In genomic region chr6:166307981-166308768, GRCh38 we compare ENCODE assay signal across 8 cellular contexts. TPM values are rescaled to one million over a fixed set of nuclear protein-coding genes. Genes with fewer than 3 reads are reported as not detected.
DNase-seq lines count a peak whose midpoint lies in the region; ATAC-seq and TF ChIP-seq lines count a peak whose summit lies in the region.

A gene with protein sequence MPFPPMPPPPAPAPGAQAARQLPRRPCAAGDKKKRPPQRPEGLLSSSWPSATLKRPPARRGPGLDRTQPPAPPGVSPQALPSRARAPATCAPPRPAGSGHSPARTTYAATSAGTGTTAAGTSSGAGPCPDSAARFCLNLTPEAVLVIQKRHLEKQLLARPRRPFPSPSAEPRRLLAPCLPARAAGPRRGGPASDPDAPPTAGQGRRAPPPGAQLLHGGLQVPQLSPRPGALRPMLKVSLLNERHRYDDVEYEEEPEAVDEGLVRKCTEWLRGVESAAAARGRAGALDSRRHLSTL (minus strand): TSS chr6:166308392. CDS start chr6:166308142, 250 bp downstream.

- H3K27me3 Mint-ChIP-seq in chondrocyte (ENCODE audit: low read depth): peaks cover 26% of the 10 kb centered on the region
- H3K27me3 Mint-ChIP-seq in memory B cell: peaks cover 4% of the 10 kb centered on the region

- peaks cover 0 to 60% of the 10 kb centered on the region in 2 donors for H3K27me3 ChIP-seq in tibial nerve

- H3K36me3 ChIP-seq in tibial nerve: no peaks in the 10 kb centered on the region

- H3K4me3 ChIP-seq in GM12864 (ENCODE audit: low read depth, low read length): peak within 1 kb of the TSS; percentile 63
- H3K4me3 ChIP-seq in tibial nerve: peak within 1 kb of the TSS; percentile 19 to 53 (median 30)

- H3K27ac Mint-ChIP-seq in chondrocyte (ENCODE audit: unreplicated experiment): no peak within 1 kb of the TSS
- H3K27ac Mint-ChIP-seq in memory B cell: no peak within 1 kb of the TSS

- no peak for DNase-seq in GM12864 (ENCODE audit: low read depth)
- DNase-seq in NCI-H1092 treated with DMSO at 0.1 percent for 48 hours (lab: John Stamatoyannopoulos, UW): peak; percentile 62
- no peak for DNase-seq in chondrocyte (ENCODE audit: low spot score)
- peak; percentile 17 to 48 for DNase-seq in memory B cell (ENCODE audit: low spot score in 2 of 2)
- no peak for DNase-seq in tibial nerve (ENCODE audit: low spot score in 2 of 2)
- DNase-seq in NCI-H446 treated with DMSO at 0.1 percent for 48 hours (lab: John Stamatoyannopoulos, UW): no peak

- H3K4me3 Mint-ChIP-seq in chondrocyte (ENCODE audit: unreplicated experiment): peak within 1 kb of the TSS; percentile 55
- H3K4me3 Mint-ChIP-seq in memory B cell: peak within 1 kb of the TSS; percentile 79

- H3K9me3 ChIP-seq in tibial nerve: no peaks in the 10 kb centered on the region

- peaks cover 0 to 23% (median 12%) of the 10 kb centered on the region in 4 donors for H3K4me1 ChIP-seq in tibial nerve

- TF ChIP-seq POLR2A in tibial nerve (IDR thresholded peaks at IDR 0.05): no peak

- ATAC-seq in GM21390 (IDR thresholded peaks at IDR 0.05; ENCODE audit: unreplicated experiment): peak; percentile 47
- peak; percentile 60 for ATAC-seq in memory B cell (ENCODE audit: low read depth)
- ATAC-seq in GM18870 (IDR thresholded peaks at IDR 0.05; ENCODE audit: unreplicated experiment): no peak

- H3K4me1 Mint-ChIP-seq in chondrocyte (ENCODE audit: low read depth) (peaks cover 7% of the 10 kb centered on the region), memory B cell (peaks cover 5% of the 10 kb centered on the region)

- H3K27ac ChIP-seq in tibial nerve: no peak within 1 kb of the TSS

- WGBS in tibial nerve, 2 donors: 1 to 2% methylated on average over 20 to 48 of the region's 78 CpGs

- TF ChIP-seq CTCF in GM12864 (IDR thresholded peaks at IDR 0.05; ENCODE audit: low read depth, low read length, missing control alignments) (no peak), chondrocyte (IDR thresholded peaks at IDR 0.05) (no peak), tibial nerve (IDR thresholded peaks at IDR 0.05) (no peak)

- H3K9me3 Mint-ChIP-seq in chondrocyte (ENCODE audit: low read depth) (no peaks in the 10 kb centered on the region), memory B cell (no peaks in the 10 kb centered on the region)

- no peaks in the 10 kb centered on the region for H3K36me3 Mint-ChIP-seq in chondrocyte (ENCODE audit: low read depth)
- no peaks in the 10 kb centered on the region for H3K36me3 Mint-ChIP-seq in memory B cell

- TF ChIP-seq EP300 in tibial nerve (IDR thresholded peaks at IDR 0.05): no peak

RNA-seq across cellular contexts. Expression of the gene that starts here (rescaled TPM):
- total RNA-seq in chondrocyte (0.36 to 0.70 TPM in 2 of 3 replicates, not detected in the other), tibial nerve (under 1 TPM in 3 of 4 donors, not detected in 1; 0.21 to 0.60 (median 0.44) TPM)

Comparison
In these comparisons a context has a peak if more than half of its experiments do, and no peak if none do; other contexts are left out.
1. DNase-seq: peak in NCI-H1092 treated with DMSO at 0.1 percent for 48 hours (single experiment) and memory B cell (2 of 2); none in GM12864 (single experiment), chondrocyte (single experiment), tibial nerve (0 of 2) and NCI-H446 treated with DMSO at 0.1 percent for 48 hours (single experiment).